In the genomic region with DNA sequence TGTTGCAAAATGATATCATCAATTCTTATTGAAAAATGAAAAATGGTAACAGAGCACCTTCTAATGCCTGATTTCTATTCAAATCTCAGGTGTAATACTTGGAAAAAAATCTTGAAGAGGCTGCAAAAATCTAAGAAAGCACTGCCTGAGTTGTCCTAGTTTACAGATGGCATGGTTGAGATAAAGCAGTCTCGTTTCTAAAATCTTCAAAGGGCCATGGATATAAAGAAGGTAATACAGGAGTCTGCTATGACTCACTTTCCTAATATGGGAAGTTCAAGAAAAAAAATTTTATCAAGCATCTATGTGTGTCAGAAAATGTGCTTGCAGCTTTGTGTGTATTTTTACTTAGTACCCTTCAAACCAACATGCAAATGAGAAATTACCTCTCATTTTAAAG, we compare ENCODE assay signal across 31 cellular contexts.
"Had no signal": no experiment of that assay in that cellular context is flagged by ENCODE, and none has a peak within 500 bp of the region (broad histone marks: within the 10 kb centered on the region; RNA-seq: fewer than 3 reads in every experiment).

No MANE protein-coding gene starts in this region.

- H3K4me3 ChIP-seq: adrenal gland, cardiac muscle cell had no signal

- H3K36me3 ChIP-seq: adrenal gland, cardiac muscle cell had no signal

- ATAC-seq: activated CD8-positive, alpha-beta T cell treated with anti-CD3 and anti-CD28 coated beads for 36 hours; activated naive CD4-positive, alpha-beta T cell treated with anti-CD3 and anti-CD28 coated beads, Interleukin-2, amount 50 U/mL, for 72 hours; activated T-cell treated with anti-CD3 and anti-CD28 coated beads, Interleukin-2, amount 50 U/mL, for 4 hours; activated T-cell treated with anti-CD3 and anti-CD28 coated beads, Interleukin-2, amount 50 U/mL, for 72 hours; activated T-helper 17 cell treated with anti-CD3 and anti-CD28 coated beads, Interleukin-2, amount 50 U/mL, for 72 hours had no signal

- H3K27me3 ChIP-seq: adrenal gland, cardiac muscle cell had no signal

- H3K4me1 ChIP-seq: adrenal gland had no signal

- DNase-seq: activated B cell treated with CpG ODN at 0.5 μM for 24 hours; activated CD4-positive, alpha-beta memory T cell treated with anti-CD3 and anti-CD28 coated beads for 36 hours; activated CD4-positive, alpha-beta T cell treated with anti-CD3 and anti-CD28 coated beads for 4 hours; activated CD4-positive, alpha-beta T cell treated with anti-CD3 and anti-CD28 coated beads, Interleukin-2, amount 10 ng/mL, durations not matched to agents 24 days and 14 days; activated CD4-positive, alpha-beta T cell treated with anti-CD3 and anti-CD28 coated beads, Interleukin-2, amount 50 U/mL, for 1 hour; activated CD4-positive, alpha-beta T cell treated with anti-CD3 and anti-CD28 coated beads, Interleukin-2, amount 50 U/mL, for 4 hours; activated CD4-positive, CD25-positive, alpha-beta regulatory T cell treated with anti-CD3 and anti-CD28 coated beads, Interleukin-2, amount 50 U/mL, for 72 hours; activated CD8-positive, alpha-beta memory T cell treated with anti-CD3 and anti-CD28 coated beads, Interleukin-2, amount 50 U/mL, for 4 hours; activated CD8-positive, alpha-beta T cell treated with anti-CD3 and anti-CD28 coated beads for 36 hours; activated effector memory CD4-positive, alpha-beta T cell treated with anti-CD3 and anti-CD28 coated beads, Interleukin-2, amount 50 U/mL, for 16 hours; activated gamma-delta T cell treated with Interleukin-2 at 50 U/mL for 16 hours; activated naive CD4-positive, alpha-beta T cell; activated naive CD4-positive, alpha-beta T cell treated with anti-CD3 and anti-CD28 coated beads for 36 hours; activated naive CD4-positive, alpha-beta T cell treated with anti-CD3 and anti-CD28 coated beads, Interleukin-2, amount 50 U/mL, for 16 hours; activated naive CD8-positive, alpha-beta T cell treated with anti-CD3 and anti-CD28 coated beads for 36 hours; activated T-cell treated with anti-CD3 and anti-CD28 coated beads for 4 hours; activated T-cell treated with anti-CD3 and anti-CD28 coated beads, Interleukin-2, amount 50 U/mL, for 1 hour; activated T-cell treated with anti-CD3 and anti-CD28 coated beads, Interleukin-2, amount 50 U/mL, for 4 hours; activated T-cell treated with anti-CD3 and anti-CD28 coated beads, Interleukin-2, amount 50 U/mL, for 72 hours; adrenal gland; amniotic stem cell; aorta; caudate nucleus; cerebellar nuclear complex; T-helper 1 cell; T-helper 2 cell; T-helper 9 cell had no signal

- H3K9me3 ChIP-seq: adrenal gland had no signal

- H3K27ac ChIP-seq: adrenal gland, cardiac muscle cell, VCaP had no signal
